5 cellular contexts compared by ENCODE assay signal in genomic region chr1:36489258-36490051, GRCh38. TPM values are rescaled to one million over a fixed set of nuclear protein-coding genes. Genes with fewer than 3 reads are reported as not detected.
"Had no signal": no experiment of that assay in that cellular context is flagged by ENCODE, and none has a peak within 500 bp of the region (broad histone marks: within the 10 kb centered on the region; RNA-seq: fewer than 3 reads in every experiment).

No MANE protein-coding gene starts in this region.

RNA-seq across cellular contexts. Expression of gene CSF3R, which starts 6.7 kb away (rescaled TPM):
- total RNA-seq: GM23248, H4, HFFc6, HT-29, IMR-90 had no signal
- polyA plus RNA-seq: GM23248, IMR-90 had no signal
